ENCODE assay signal across 15 cellular contexts in genomic region chr10:5582736-5583135, GRCh38. TPM values are rescaled to one million over a fixed set of nuclear protein-coding genes. Genes with fewer than 3 reads are reported as not detected.
A peak's percentile ranks its signal among the peaks of the same experiment; 100 is the strongest.
DNase-seq lines count a peak whose midpoint lies in the region; FAIRE-seq and TF ChIP-seq lines count a peak whose summit lies in the region.
"Had no signal": no experiment of that assay in that cellular context is flagged by ENCODE, and none has a peak within 500 bp of the region (broad histone marks: within the 10 kb centered on the region; RNA-seq: fewer than 3 reads in every experiment).

No MANE protein-coding gene starts in this region.

- DNase-seq in DMS53 (lab: John Stamatoyannopoulos, UW) (peak; percentile 56), DMS53 treated with DMSO at 0.1 percent for 48 hours (lab: John Stamatoyannopoulos, UW; ENCODE audit: unreplicated experiment) (no peak), RCC 7860 (ENCODE audit: low spot score) (peak; percentile 64), fibroblast of pulmonary artery (ENCODE audit: low read depth) (no peak), suprapubic skin (ENCODE audit: low spot score in 2 of 2) (no peak), SW480 (ENCODE audit: low spot score) (no peak), SHP77 (lab: John Stamatoyannopoulos, UW) (no peak)
- DNase-seq in activated CD4-positive, alpha-beta T cell treated with anti-CD3 and anti-CD28 coated beads, Interleukin-2, amount 10 ng/mL, durations not matched to agents 7 days and 5 days, result no peak
- DNase-seq: 8988T; activated T-cell treated with anti-CD3 and anti-CD28 coated beads, Interleukin-2, amount 50 U/mL, for 72 hours; natural killer cell had no signal

- no peaks in the 10 kb centered on the region for H3K36me3 Mint-ChIP-seq in activated CD4-positive, alpha-beta T cell treated with anti-CD3 and anti-CD28 coated beads, Interleukin-2, amount 10 ng/mL, durations not matched to agents 7 days and 5 days (ENCODE audit: low read depth)
- H3K36me3 Mint-ChIP-seq: CD8-positive, alpha-beta memory T cell; natural killer cell had no signal

- peak overlapping the region; percentile 19 for H3K27ac ChIP-seq in suprapubic skin
- H3K27ac ChIP-seq: KMS-11 had no signal

- TF ChIP-seq EP300 in suprapubic skin (IDR thresholded peaks at IDR 0.05), result no peak

- WGBS in suprapubic skin, result 80% methylated on average over 12 of the region's 12 CpGs

- CTCF ChIA-PET in activated CD4-positive, alpha-beta T cell treated with anti-CD3 and anti-CD28 coated beads, Interleukin-2, amount 10 ng/mL, durations not matched to agents 7 days and 5 days (lab: Charles Lee), result interaction anchor here (1.0 to 1.1 kb wide), 2 partner anchors 10 to 41 kb away, joined by 3 read pairs; no protein-coding TSS in a partner anchor

- FAIRE-seq in RCC 7860 (lab: Jason Lieb, UNC), result no peak

- H3K4me3 ChIP-seq in fibroblast of pulmonary artery (replicated peaks; ENCODE audit: low read depth, low read length) (no peak overlapping the region), suprapubic skin (no peak overlapping the region)

- TF ChIP-seq CTCF in fibroblast of pulmonary artery (IDR thresholded peaks at IDR 0.05; ENCODE audit: low read length, missing control alignments) (peak; percentile 7), suprapubic skin (IDR thresholded peaks at IDR 0.05) (no peak)

- no peak for TF ChIP-seq POLR2A in suprapubic skin (IDR thresholded peaks at IDR 0.05)

- peaks cover 6% of the 10 kb centered on the region for H3K9me3 Mint-ChIP-seq in activated CD4-positive, alpha-beta T cell treated with anti-CD3 and anti-CD28 coated beads, Interleukin-2, amount 10 ng/mL, durations not matched to agents 7 days and 5 days
- H3K9me3 Mint-ChIP-seq: CD8-positive, alpha-beta memory T cell; natural killer cell had no signal

- H3K9me3 ChIP-seq in suprapubic skin, result no peaks in the 10 kb centered on the region

- peaks cover 34% of the 10 kb centered on the region for H3K4me1 ChIP-seq in suprapubic skin

- no peaks in the 10 kb centered on the region for H3K36me3 ChIP-seq in suprapubic skin

- POLR2A ChIA-PET in activated CD4-positive, alpha-beta T cell treated with anti-CD3 and anti-CD28 coated beads, Interleukin-2, amount 10 ng/mL, durations not matched to agents 7 days and 5 days (lab: Charles Lee), result interaction anchor here (0.7 kb wide), 1 partner anchor 827 kb away, joined by 3 read pairs; no protein-coding TSS in a partner anchor

- no peaks in the 10 kb centered on the region for H3K27me3 ChIP-seq in suprapubic skin

- peaks cover 1% of the 10 kb centered on the region for H3K4me1 Mint-ChIP-seq in activated CD4-positive, alpha-beta T cell treated with anti-CD3 and anti-CD28 coated beads, Interleukin-2, amount 10 ng/mL, durations not matched to agents 7 days and 5 days
- H3K4me1 Mint-ChIP-seq: CD8-positive, alpha-beta memory T cell; natural killer cell had no signal

- H3K4me3 Mint-ChIP-seq in activated CD4-positive, alpha-beta T cell treated with anti-CD3 and anti-CD28 coated beads, Interleukin-2, amount 10 ng/mL, durations not matched to agents 7 days and 5 days, result no peak overlapping the region
- H3K4me3 Mint-ChIP-seq: activated T-cell treated with anti-CD3 and anti-CD28 coated beads, Interleukin-2, amount 50 U/mL, for 72 hours; CD8-positive, alpha-beta memory T cell; natural killer cell had no signal

- no peak overlapping the region for H3K27ac Mint-ChIP-seq in activated CD4-positive, alpha-beta T cell treated with anti-CD3 and anti-CD28 coated beads, Interleukin-2, amount 10 ng/mL, durations not matched to agents 7 days and 5 days
- H3K27ac Mint-ChIP-seq: activated T-cell treated with anti-CD3 and anti-CD28 coated beads, Interleukin-2, amount 50 U/mL, for 72 hours; CD8-positive, alpha-beta memory T cell; natural killer cell had no signal

- H3K27me3 Mint-ChIP-seq in activated CD4-positive, alpha-beta T cell treated with anti-CD3 and anti-CD28 coated beads, Interleukin-2, amount 10 ng/mL, durations not matched to agents 7 days and 5 days, result peaks cover 4% of the 10 kb centered on the region

RNA-seq across cellular contexts. Expression of gene CALML3, which starts 58.0 kb away (rescaled TPM):
- total RNA-seq in suprapubic skin, result 100 to 1,000 TPM in 2 of 4 donors, 10 to 100 TPM in 2; 27.4 to 296 (median 105) TPM
- total RNA-seq in activated CD4-positive, alpha-beta T cell treated with anti-CD3 and anti-CD28 coated beads, Interleukin-2, amount 10 ng/mL, durations not matched to agents 7 days and 5 days, result not detected
- total RNA-seq: activated T-cell treated with anti-CD3 and anti-CD28 coated beads, Interleukin-2, amount 50 U/mL, for 72 hours; CD8-positive, alpha-beta memory T cell; glomerular endothelial cell; natural killer cell; subcutaneous adipose tissue had no signal

Comparison
In these comparisons a context has a peak if more than half of its experiments do, and no peak if none do; other contexts are left out.
1. DNase-seq: peak in DMS53 (single experiment) and RCC 7860 (single experiment); none in DMS53 treated with DMSO at 0.1 percent for 48 hours (single experiment), fibroblast of pulmonary artery (single experiment), suprapubic skin (0 of 2), activated CD4-positive, alpha-beta T cell treated with anti-CD3 and anti-CD28 coated beads, Interleukin-2, amount 10 ng/mL, durations not matched to agents 7 days and 5 days (single experiment), SW480 (single experiment) and SHP77 (0 of 2).
2. RNA of gene CALML3, which starts 58.0 kb away (total RNA-seq): 27.4 to 296 TPM in suprapubic skin; not detected in activated CD4-positive, alpha-beta T cell treated with anti-CD3 and anti-CD28 coated beads, Interleukin-2, amount 10 ng/mL, durations not matched to agents 7 days and 5 days; every median in the first group is over 10 times any median in the second.